ENCODE assay signal across 24 cellular contexts in genomic region chr9:113709721-113710120, GRCh38.
"Had no signal": no experiment of that assay in that cellular context is flagged by ENCODE, and none has a peak within 500 bp of the region (broad histone marks: within the 10 kb centered on the region; RNA-seq: fewer than 3 reads in every experiment).

No MANE protein-coding gene starts in this region.

- H3K4me1 Mint-ChIP-seq: naive B cell, neural progenitor cell had no signal

- DNase-seq: dorsolateral prefrontal cortex; effector CD8-positive, alpha-beta T cell; foreskin melanocyte; glutamatergic neuron; heart right ventricle; hippocampal formation; kidney glomerular epithelial cell; left colon; left ventricle myocardium superior; lower lobe of right lung; naive B cell; sigmoid colon; stimulated activated CD4-positive, alpha-beta T cell treated with anti-CD3 and anti-CD28 coated beads, Interleukin-2, amount 100 ng/mL, for 24 hours; stimulated activated CD4-positive, alpha-beta T cell treated with anti-CD3 and anti-CD28 coated beads, Interleukin-4, amount 100 ng/mL, for 24 hours; stimulated activated naive CD4-positive, alpha-beta T cell treated with Interleukin-2 at 50 U/mL for 16 hours; stomach; thyroid gland; trophoblast cell had no signal

- H3K36me3 ChIP-seq: esophagus muscularis mucosa, heart right ventricle, lower lobe of right lung, neural progenitor cell, prostate gland, right atrium auricular region, sigmoid colon, stomach, thyroid gland had no signal

- H3K9me3 ChIP-seq: lower lobe of right lung, prostate gland, right atrium auricular region, sigmoid colon, thyroid gland had no signal

- H3K4me3 ChIP-seq: dorsolateral prefrontal cortex, esophagus muscularis mucosa, heart right ventricle, lower lobe of right lung, neural progenitor cell, prostate gland, right atrium auricular region, sigmoid colon, stomach, thyroid gland had no signal

- H3K4me2 ChIP-seq: neural progenitor cell had no signal

- H3K27ac ChIP-seq: dorsolateral prefrontal cortex, esophagus muscularis mucosa, heart right ventricle, lower lobe of right lung, neural progenitor cell, prostate gland, right atrium auricular region, sigmoid colon, stomach had no signal

- H3K4me1 ChIP-seq: esophagus muscularis mucosa, neural progenitor cell, prostate gland, right atrium auricular region, sigmoid colon had no signal

- ATAC-seq: heart right ventricle; left colon; left ventricle myocardium superior; lower lobe of right lung; stimulated activated effector memory CD8-positive, alpha-beta T cell treated with anti-CD3 and anti-CD28 coated beads, Interleukin-12 subunit alpha, Interleukin-12 subunit beta, amount 100 ng/mL, for 72 hours had no signal

- H3K27me3 ChIP-seq: dorsolateral prefrontal cortex, heart right ventricle, neural progenitor cell, right atrium auricular region, sigmoid colon, stomach, thyroid gland had no signal

- H3K9ac ChIP-seq: neural progenitor cell had no signal

- H3K36me3 Mint-ChIP-seq: neural progenitor cell; stimulated activated effector memory CD8-positive, alpha-beta T cell treated with anti-CD3 and anti-CD28 coated beads, Interleukin-12 subunit alpha, Interleukin-12 subunit beta, amount 100 ng/mL, for 72 hours had no signal

- H3K27ac Mint-ChIP-seq: naive B cell; neural progenitor cell; stimulated activated effector memory CD8-positive, alpha-beta T cell treated with anti-CD3 and anti-CD28 coated beads, Interleukin-12 subunit alpha, Interleukin-12 subunit beta, amount 100 ng/mL, for 72 hours had no signal

- H3K4me3 Mint-ChIP-seq: nephron; neural progenitor cell; stimulated activated effector memory CD8-positive, alpha-beta T cell treated with anti-CD3 and anti-CD28 coated beads, Interleukin-12 subunit alpha, Interleukin-12 subunit beta, amount 100 ng/mL, for 72 hours had no signal

- H2AFZ ChIP-seq: neural progenitor cell had no signal
